In genomic region chr3:37282996-37283395, GRCh38 we compare ENCODE assay signal across 24 cellular contexts. TPM values are rescaled to one million over a fixed set of nuclear protein-coding genes. Genes with fewer than 3 reads are reported as not detected.
A peak's percentile ranks its signal among the peaks of the same experiment; 100 is the strongest.
DNase-seq lines count a peak whose midpoint lies in the region; ATAC-seq, FAIRE-seq and TF ChIP-seq lines count a peak whose summit lies in the region.
"Had no signal": no experiment of that assay in that cellular context is flagged by ENCODE, and none has a peak within 500 bp of the region (broad histone marks: within the 10 kb centered on the region; RNA-seq: fewer than 3 reads in every experiment).

No MANE protein-coding gene starts in this region.

- TF ChIP-seq RAD21 in K562 (CRISPR knock-in tag; conservative IDR thresholded peaks at IDR 0.05 in 1 of 2, IDR thresholded peaks at IDR 0.05 in 1 of 2): no peak

- no peaks in the 10 kb centered on the region for H3K9me3 Mint-ChIP-seq in HFFc6
- H3K9me3 Mint-ChIP-seq in naive thymus-derived CD4-positive, alpha-beta T cell: no peaks in the 10 kb centered on the region
- H3K9me3 Mint-ChIP-seq: CD4-positive, alpha-beta memory T cell had no signal

- no peak overlapping the region for H3K4me2 ChIP-seq in K562 (ENCODE audit: insufficient read depth, low read length)
- H3K4me2 ChIP-seq: BLaER1 treated with 17β-estradiol and CSF1 and Interleukin-3, amounts not matched to agents 10 nM and 100 nM had no signal

- intact Hi-C loops in K562 (cut with micrococcal nuclease): no loop called here
- intact Hi-C loops in naive thymus-derived CD4-positive, alpha-beta T cell (cut with micrococcal nuclease): no loop called here
- intact Hi-C loops in A673 (cut with micrococcal nuclease; ENCODE audit: unreplicated experiment): no loop called here

- DNase-seq in EH (ENCODE audit: low read depth) (peak; percentile 31), HFFc6 (no peak), K562 (ENCODE audit: extremely low read depth in 1 of 4, low spot score in 3 of 4) (no peak), foreskin fibroblast (peak; percentile 6 to 24), A673 (ENCODE audit: low spot score) (no peak)
- no peak for DNase-seq in naive thymus-derived CD4-positive, alpha-beta T cell
- DNase-seq: ACHN; Caco-2; CD4-positive, alpha-beta memory T cell; DMS 273 treated with DMSO at 0.1 percent for 48 hours; DMS79 treated with DMSO at 0.1 percent for 48 hours; H7; MV-4-11; NCI-H1694; NCI-H2081; NCI-H2171; NCI-H345; NCI-H524; SJCRH30 had no signal

- no peaks in the 10 kb centered on the region for H3K9me1 ChIP-seq in K562 (ENCODE audit: control insufficient read depth, insufficient read depth, low read length)

- CTCF ChIA-PET in K562 (lab: Yijun Ruan, JAX; ENCODE audit: low intra/inter-chr PET ratio): no interaction called here
- CTCF ChIA-PET in naive thymus-derived CD4-positive, alpha-beta T cell (lab: Charles Lee): no interaction called here
- CTCF ChIA-PET in A673 (lab: Charles Lee): no interaction called here

- H3K4me3 Mint-ChIP-seq in HFFc6: no peak overlapping the region
- no peak overlapping the region for H3K4me3 Mint-ChIP-seq in naive thymus-derived CD4-positive, alpha-beta T cell
- H3K4me3 Mint-ChIP-seq: CD4-positive, alpha-beta memory T cell had no signal

- no peaks in the 10 kb centered on the region for H3K27me3 ChIP-seq in K562 (ENCODE audit: control insufficient read depth in 2 of 2, insufficient read depth in 2 of 2, low read length in 2 of 2)
- no peaks in the 10 kb centered on the region for H3K27me3 ChIP-seq in naive thymus-derived CD4-positive, alpha-beta T cell (ENCODE audit: control insufficient read depth in 2 of 2, insufficient read depth in 2 of 2, low read length in 2 of 2)
- H3K27me3 ChIP-seq in A673 (replicated peaks; ENCODE audit: insufficient read depth, low read depth, low read length, poor library complexity): no peaks in the 10 kb centered on the region
- H3K27me3 ChIP-seq: BLaER1 treated with 17β-estradiol and CSF1 and Interleukin-3, amounts not matched to agents 10 nM and 100 nM; SJCRH30 had no signal

- H3K4me1 ChIP-seq in K562 (replicated peaks in 1 of 2; ENCODE audit: control insufficient read depth in 2 of 2, insufficient read depth in 2 of 2, low read length in 2 of 2) (peaks cover 0 to 6% of the 10 kb centered on the region in 2 experiments; a peak in 2 of 5 replicates), A673 (ENCODE audit: insufficient read depth, low read length, poor library complexity, severe bottlenecking) (peaks cover 12% of the 10 kb centered on the region)
- no peaks in the 10 kb centered on the region for H3K4me1 ChIP-seq in naive thymus-derived CD4-positive, alpha-beta T cell (ENCODE audit: control insufficient read depth in 2 of 2, insufficient read depth in 2 of 2, low read length in 2 of 2)
- H3K4me1 ChIP-seq: Caco-2, SJCRH30 had no signal

- BruUV-seq in K562 (replicated peaks; lab: Mats Ljungman, UMichigan) (no TSS peak), A673 (replicated peaks; lab: Mats Ljungman, UMichigan) (no TSS peak)

- H3K36me3 ChIP-seq in K562 (ENCODE audit: control insufficient read depth, insufficient read depth, low read length): peaks cover 86% of the 10 kb centered on the region
- peaks cover 7 to 51% (median 9%) of the 10 kb centered on the region in 3 experiments for H3K36me3 ChIP-seq in naive thymus-derived CD4-positive, alpha-beta T cell (ENCODE audit: control insufficient read depth in 2 of 3, insufficient read depth in 3 of 3, low read length in 3 of 3)
- H3K36me3 ChIP-seq in A673 (ENCODE audit: insufficient read depth, low read length, poor library complexity, severe bottlenecking): peaks cover 17% of the 10 kb centered on the region
- H3K36me3 ChIP-seq: SJCRH30 had no signal

- POLR2A ChIA-PET in K562 (lab: Yijun Ruan, JAX): no interaction called here
- POLR2A ChIA-PET in naive thymus-derived CD4-positive, alpha-beta T cell (lab: Charles Lee): no interaction called here
- POLR2A ChIA-PET in A673 (lab: Charles Lee; ENCODE audit: low non-redundant PET): no interaction called here

- no peak for FAIRE-seq in K562 (lab: Jason Lieb, UNC)
- FAIRE-seq: GM12878, HTR-8/SVneo, RCC 7860 had no signal

- no peak overlapping the region for H3K27ac ChIP-seq in K562 (ENCODE audit: extremely low read depth, low read depth, low read length)
- H3K27ac ChIP-seq in naive thymus-derived CD4-positive, alpha-beta T cell (ENCODE audit: low read depth, low read length): no peak overlapping the region
- H3K27ac ChIP-seq in A673 (ENCODE audit: low read depth, low read length, poor library complexity, severe bottlenecking): no peak overlapping the region
- H3K27ac ChIP-seq: BLaER1 treated with 17β-estradiol and CSF1 and Interleukin-3, amounts not matched to agents 10 nM and 100 nM; SJCRH30 had no signal

- peak overlapping the region; percentile 50 for H3K27ac Mint-ChIP-seq in HFFc6
- H3K27ac Mint-ChIP-seq in naive thymus-derived CD4-positive, alpha-beta T cell: no peak overlapping the region

- no peak overlapping the region for H2AFZ ChIP-seq in K562 (ENCODE audit: low read depth, low read length)

- no peaks in the 10 kb centered on the region for H4K20me1 ChIP-seq in K562 (replicated peaks; ENCODE audit: control insufficient read depth, insufficient read depth, low read length)

- H3K9ac ChIP-seq in K562 (ENCODE audit: insufficient read depth in 1 of 2, low read depth in 2 of 2, low read length in 2 of 2): no peak overlapping the region
- H3K9ac ChIP-seq: BLaER1 treated with 17β-estradiol and CSF1 and Interleukin-3, amounts not matched to agents 10 nM and 100 nM had no signal

- no peak for TF ChIP-seq EP300 in K562 (IDR thresholded peaks at IDR 0.05; ENCODE audit: low read length)

- in situ Hi-C loops in K562 (cut with MboI): no loop called here

- H3K9me3 ChIP-seq in K562 (replicated peaks; ENCODE audit: control insufficient read depth, insufficient read depth, low read depth, low read length) (no peaks in the 10 kb centered on the region), A673 (ENCODE audit: low read depth, low read length, poor library complexity, severe bottlenecking) (no peaks in the 10 kb centered on the region)
- H3K9me3 ChIP-seq in naive thymus-derived CD4-positive, alpha-beta T cell (ENCODE audit: control insufficient read depth in 2 of 3, low read length in 3 of 3): no peaks in the 10 kb centered on the region
- H3K9me3 ChIP-seq: Caco-2, SJCRH30 had no signal

- H3K27me3 Mint-ChIP-seq in HFFc6 (ENCODE audit: insufficient read depth): no peaks in the 10 kb centered on the region
- H3K27me3 Mint-ChIP-seq in naive thymus-derived CD4-positive, alpha-beta T cell: no peaks in the 10 kb centered on the region
- H3K27me3 Mint-ChIP-seq: CD4-positive, alpha-beta memory T cell had no signal

- peaks cover 55% of the 10 kb centered on the region for H3K79me2 ChIP-seq in K562 (ENCODE audit: control insufficient read depth, insufficient read depth, low read length)

- TF ChIP-seq CTCF in HFFc6 (IDR thresholded peaks at IDR 0.05): no peak
- no peak for TF ChIP-seq CTCF in K562 (IDR thresholded peaks at IDR 0.05 in 2 of 3, conservative IDR thresholded peaks at IDR 0.05 in 1 of 3; ENCODE audit: insufficient read depth in 2 of 3, low read depth in 1 of 3, low read length in 3 of 3)
- TF ChIP-seq CTCF in foreskin fibroblast (IDR thresholded peaks at IDR 0.05; ENCODE audit: low read depth, low read length): no peak
- TF ChIP-seq CTCF in A673 (conservative IDR thresholded peaks at IDR 0.05; ENCODE audit: low read depth, low read length): no peak

- H3K4me3 ChIP-seq in K562 (no peak overlapping the region), foreskin fibroblast (ENCODE audit: low read depth in 1 of 2, low read length in 2 of 2) (no peak overlapping the region), A673 (ENCODE audit: low read depth, low read length, poor library complexity, severe bottlenecking) (no peak overlapping the region)
- no peak overlapping the region for H3K4me3 ChIP-seq in naive thymus-derived CD4-positive, alpha-beta T cell (ENCODE audit: low read length)
- H3K4me3 ChIP-seq: BLaER1 treated with 17β-estradiol and CSF1 and Interleukin-3, amounts not matched to agents 10 nM and 100 nM; GM12878; SJCRH30 had no signal

- peaks cover 61% of the 10 kb centered on the region for H3K4me1 Mint-ChIP-seq in HFFc6 (ENCODE audit: low read depth)
- peaks cover 0 to 28% (median 9%) of the 10 kb centered on the region in 7 donors for H3K4me1 Mint-ChIP-seq in naive thymus-derived CD4-positive, alpha-beta T cell

- ATAC-seq in K562 (no peak), GM18861 (IDR thresholded peaks at IDR 0.05; ENCODE audit: unreplicated experiment) (no peak)
- no peak for ATAC-seq in naive thymus-derived CD4-positive, alpha-beta T cell
- ATAC-seq: GM12878 had no signal

- TF ChIP-seq POLR2A in K562 (conservative IDR thresholded peaks at IDR 0.05): no peak

- H3K36me3 Mint-ChIP-seq in HFFc6 (ENCODE audit: low read depth): peaks cover 45% of the 10 kb centered on the region
- H3K36me3 Mint-ChIP-seq in naive thymus-derived CD4-positive, alpha-beta T cell: peaks cover 17 to 51% (median 33%) of the 10 kb centered on the region in 5 donors

TF ChIP-seq in K562, 482 proteins besides CTCF, POLR2A, EP300 and RAD21 (continues in another document):
- peak; percentile 59; the same call in 1 of the 2 replicates for TF ChIP-seq ADNP (tag; IDR thresholded peaks at IDR 0.05)
- peak; percentile 55 for TF ChIP-seq MEIS2 (IDR thresholded peaks at IDR 0.05; ENCODE audit: partially characterized antibody)
- TF ChIP-seq ARID2 (IDR thresholded peaks at IDR 0.05): no peak

RNA-seq across cellular contexts. Expression of gene GOLGA4, which starts 39.9 kb away (rescaled TPM):
- 10 to 100 TPM; 74.4 to 88.3 (median 83.0) TPM for total RNA-seq in HFFc6 (2021; fragmentation: NEBNext Ultra II Directional; extraction: Animal tissue kit (Norgen Biotek cat#: 25700))
- 79.9 and 290 TPM in 2 replicates for total RNA-seq in K562 (2011; cell fraction: chromatin; rRNA removed; ENCODE audit: low replicate concordance)
- 32.5 and 39.2 TPM in 2 replicates for total RNA-seq in K562 (2011; cell fraction: nucleolus; rRNA removed)
- total RNA-seq in K562 (2011; cell fraction: nucleoplasm; rRNA removed): 93.6 and 112 TPM in 2 replicates
- 33.8 and 35.2 TPM in 2 replicates for total RNA-seq in K562 (2014; rRNA removed)
- total RNA-seq in K562 (2014; rRNA removed; fragmentation: Illumina TruSeq; extraction: Trizol): 70.3 and 74.9 TPM in 2 replicates
- total RNA-seq in K562 (2015; rRNA removed; fragmentation: Illumina TruSeq; extraction: Trizol): 62.4 and 70.0 TPM in 2 replicates
- total RNA-seq in K562 (2021): 39.3 and 41.9 TPM in 2 replicates
- polyA plus RNA-seq in K562 (2011; rRNA removed): 28.0 and 29.1 TPM in 2 replicates
- 6.3 and 7.6 TPM in 2 replicates for polyA plus RNA-seq in K562 (2011; cell fraction: cytosol; rRNA removed)
- 24.7 and 32.5 TPM in 2 replicates for polyA plus RNA-seq in K562 (2011; cell fraction: nucleus; rRNA removed)
- polyA plus RNA-seq in K562 (2012): 22.8 and 23.3 TPM in 2 replicates
- polyA plus RNA-seq in K562 (2014; fragmentation: Illumina TruSeq; extraction: Trizol): 25.3 and 33.6 TPM in 2 replicates
- polyA plus RNA-seq in K562 (2014; fragmentation: Nextera tagmentation; extraction: Ambion mirVana): 10 to 100 TPM; 12.7 to 13.2 TPM
- polyA plus RNA-seq in K562 (2014; rRNA removed): 21.8 and 26.6 TPM in 2 replicates
- polyA minus RNA-seq in K562 (2011; rRNA and poly(A)+ RNA removed): 45.9 and 83.5 TPM in 2 replicates
- polyA minus RNA-seq in K562 (2011; cell fraction: cytosol; rRNA and poly(A)+ RNA removed): 20.1 and 22.1 TPM in 2 replicates
- polyA minus RNA-seq in K562 (2011; cell fraction: nucleus; rRNA and poly(A)+ RNA removed): 52.2 and 112 TPM in 2 replicates
- 10 to 100 TPM; 45.0 to 72.0 (median 56.4) TPM for total RNA-seq in naive thymus-derived CD4-positive, alpha-beta T cell
- polyA plus RNA-seq in naive thymus-derived CD4-positive, alpha-beta T cell: 10 to 100 TPM; 11.5 to 26.3 TPM
- 64.0 and 70.7 TPM in 2 replicates for total RNA-seq in A673 (2021)

Comparison
In these comparisons a context has a peak if more than half of its experiments do, and no peak if none do; other contexts are left out.
1. DNase-seq: peak in EH (single experiment) and foreskin fibroblast (2 of 2); none in HFFc6 (single experiment), K562 (0 of 4), naive thymus-derived CD4-positive, alpha-beta T cell (0 of 9) and A673 (single experiment).